In the genomic region with DNA sequence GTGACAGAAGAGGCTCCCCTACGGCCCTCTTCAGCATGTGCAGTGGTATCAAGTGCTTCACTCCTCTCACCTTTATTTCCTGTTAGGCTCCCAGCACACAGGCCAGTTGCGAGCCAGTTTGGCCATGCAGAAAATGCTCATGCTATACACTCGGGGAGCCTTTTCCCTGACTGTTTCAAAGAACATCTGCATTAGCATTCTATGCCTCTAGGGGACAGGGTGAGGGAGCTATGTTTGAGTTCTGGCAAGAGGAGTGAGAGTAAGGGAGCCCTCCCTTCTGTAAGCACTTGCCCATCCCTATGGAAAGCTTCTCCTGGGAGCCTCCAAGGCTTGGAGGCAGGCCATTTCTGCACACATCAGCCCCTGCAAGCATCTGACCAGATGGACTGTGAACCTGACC, we compare ENCODE assay signal across 1 cellular context.
TF ChIP-seq lines count a peak whose summit lies in the region.

No MANE protein-coding gene starts in this region.

TF ChIP-seq in H1, 55 proteins besides CTCF, POLR2A, EP300 and RAD21:
- TF ChIP-seq ATF3 (IDR thresholded peaks at IDR 0.05; ENCODE audit: insufficient read depth, low read depth, low read length): no peak
- no peak for TF ChIP-seq SP4 (IDR thresholded peaks at IDR 0.05; ENCODE audit: low read length)
